Comparison of ENCODE assay signal across 7 cellular contexts in the genomic region with DNA sequence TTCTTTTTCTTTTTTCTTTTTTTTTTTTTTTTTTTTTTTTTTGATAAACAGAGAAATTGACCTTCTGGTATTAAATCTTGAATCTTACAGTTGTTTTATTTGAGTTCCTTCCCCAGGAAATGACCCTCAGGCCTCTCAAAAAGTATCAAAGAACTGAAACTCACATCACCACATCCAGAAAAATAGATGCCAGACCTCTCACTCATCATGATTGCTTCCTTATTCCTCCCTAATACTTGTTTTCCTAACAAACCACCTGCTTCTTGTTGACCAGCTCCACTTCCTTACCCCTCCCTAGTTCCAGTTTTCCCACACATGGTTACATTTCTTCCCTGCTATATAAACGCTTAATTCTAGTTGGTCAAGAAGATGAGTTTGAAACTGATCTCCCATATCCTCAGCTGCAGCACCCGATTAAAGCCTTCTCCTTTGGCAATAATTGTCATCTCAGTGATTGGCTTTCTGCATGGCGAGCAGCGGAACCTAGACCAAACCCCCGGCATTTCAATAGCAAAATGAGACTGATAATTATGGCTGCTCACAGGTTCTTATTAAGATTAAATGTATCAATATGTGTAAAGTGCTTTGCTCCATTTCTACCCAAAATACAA.
"Had no signal": no experiment of that assay in that cellular context is flagged by ENCODE, and none has a peak within 500 bp of the region (broad histone marks: within the 10 kb centered on the region; RNA-seq: fewer than 3 reads in every experiment).

No MANE protein-coding gene starts in this region.

- H3K4me1 ChIP-seq: HAP-1 had no signal

- FAIRE-seq: H1, HTR-8/SVneo had no signal

- H3K36me3 ChIP-seq: HAP-1 had no signal

- H3K4me2 ChIP-seq: GM23338 had no signal

- H3K9me3 ChIP-seq: HAP-1 had no signal

- ATAC-seq: GM23338, HCT116 had no signal

- H3K4me3 ChIP-seq: GM23338, HAP-1 had no signal

- DNase-seq: H7, KG1 had no signal

- H2AFZ ChIP-seq: GM23338 had no signal
